Comparison of ENCODE assay signal across 11 cellular contexts in the genomic region with DNA sequence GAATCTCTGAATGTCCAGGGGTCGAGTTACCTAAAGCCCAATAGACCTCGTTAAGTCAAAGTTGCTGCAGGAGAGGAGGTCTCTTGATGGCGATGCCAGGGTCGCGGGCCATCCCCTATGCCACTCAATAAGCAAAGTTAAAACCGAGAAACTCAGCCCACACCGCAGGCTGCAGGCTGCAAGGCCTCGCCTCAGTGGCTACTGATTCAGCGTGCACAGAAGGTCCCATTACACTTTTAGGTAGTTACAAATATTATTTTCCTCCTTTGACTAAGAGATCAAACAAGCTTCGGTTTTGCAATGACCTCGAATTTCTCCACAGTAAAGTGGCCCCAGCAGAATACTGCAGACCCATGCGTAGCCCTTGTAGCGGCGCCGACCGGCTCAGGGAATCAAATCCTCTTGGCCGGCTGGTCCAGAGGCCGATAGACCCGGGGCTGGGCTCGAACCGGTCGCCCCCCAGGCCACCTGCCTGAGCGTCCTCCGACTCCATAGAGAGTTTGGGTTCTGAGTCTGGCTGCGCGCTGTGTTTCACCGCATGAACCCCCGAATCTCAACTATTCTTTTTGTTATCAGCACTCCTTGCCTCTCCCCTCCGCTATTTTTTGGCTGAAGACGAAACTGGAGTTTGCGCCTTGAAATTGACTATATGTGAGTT. TPM values are rescaled to one million over a fixed set of nuclear protein-coding genes. Genes with fewer than 3 reads are reported as not detected.
A peak's percentile ranks its signal among the peaks of the same experiment; 100 is the strongest.
DNase-seq lines count a peak whose midpoint lies in the region; ATAC-seq and TF ChIP-seq lines count a peak whose summit lies in the region.
"Had no signal": no experiment of that assay in that cellular context is flagged by ENCODE, and none has a peak within 500 bp of the region (broad histone marks: within the 10 kb centered on the region; RNA-seq: fewer than 3 reads in every experiment).

No MANE protein-coding gene starts in this region.

- H3K27ac ChIP-seq in CD8-positive, alpha-beta memory T cell (ENCODE audit: low read depth, low read length) = no peak overlapping the region
- H3K27ac ChIP-seq in foreskin keratinocyte = no peak overlapping the region
- H3K27ac ChIP-seq: lower lobe of right lung had no signal

- no peaks in the 10 kb centered on the region for H3K9me3 Mint-ChIP-seq in CD8-positive, alpha-beta memory T cell
- no peaks in the 10 kb centered on the region for H3K9me3 Mint-ChIP-seq in activated CD4-positive, alpha-beta memory T cell treated with anti-CD3 and anti-CD28 coated beads, Interleukin-2, amount 10 ng/mL, durations not matched to agents 7 days and 5 days
- H3K9me3 Mint-ChIP-seq in immature natural killer cell = no peaks in the 10 kb centered on the region

- no peak for TF ChIP-seq CTCF in foreskin keratinocyte (conservative IDR thresholded peaks at IDR 0.05)

- peaks cover 11 to 18% (median 17%) of the 10 kb centered on the region in 3 donors for H3K4me1 Mint-ChIP-seq in CD8-positive, alpha-beta memory T cell
- peaks cover 15% of the 10 kb centered on the region for H3K4me1 Mint-ChIP-seq in activated CD4-positive, alpha-beta memory T cell treated with anti-CD3 and anti-CD28 coated beads, Interleukin-2, amount 10 ng/mL, durations not matched to agents 7 days and 5 days
- peaks cover 16 to 19% of the 10 kb centered on the region in 2 donors for H3K4me1 Mint-ChIP-seq in immature natural killer cell

- H3K36me3 ChIP-seq in CD8-positive, alpha-beta memory T cell (ENCODE audit: insufficient read depth, low read length) = no peaks in the 10 kb centered on the region
- H3K36me3 ChIP-seq: lower lobe of right lung had no signal

- H3K27ac Mint-ChIP-seq in CD8-positive, alpha-beta memory T cell = no peak overlapping the region
- H3K27ac Mint-ChIP-seq in activated CD4-positive, alpha-beta memory T cell treated with anti-CD3 and anti-CD28 coated beads, Interleukin-2, amount 10 ng/mL, durations not matched to agents 7 days and 5 days = no peak overlapping the region
- peak overlapping the region in 1 of 6 donors; percentile 73 for H3K27ac Mint-ChIP-seq in immature natural killer cell

- CTCF ChIA-PET in CD8-positive, alpha-beta memory T cell (lab: Charles Lee) = no interaction called here
- CTCF ChIA-PET in activated CD4-positive, alpha-beta memory T cell treated with anti-CD3 and anti-CD28 coated beads, Interleukin-2, amount 10 ng/mL, durations not matched to agents 7 days and 5 days (lab: Charles Lee) = interaction anchor here (0.5 to 1.1 kb wide), 3 partner anchors 14 to 617 kb away, joined by 3 read pairs; no protein-coding TSS in a partner anchor

- peak overlapping the region; percentile 67 to 90 (median 77) for H3K4me3 Mint-ChIP-seq in CD8-positive, alpha-beta memory T cell
- H3K4me3 Mint-ChIP-seq in activated CD4-positive, alpha-beta memory T cell treated with anti-CD3 and anti-CD28 coated beads, Interleukin-2, amount 10 ng/mL, durations not matched to agents 7 days and 5 days = peak overlapping the region; percentile 35
- peak overlapping the region; percentile 78 to 90 (median 82) for H3K4me3 Mint-ChIP-seq in immature natural killer cell

- no peak for DNase-seq in CD8-positive, alpha-beta memory T cell
- no peak for DNase-seq in activated CD4-positive, alpha-beta memory T cell treated with anti-CD3 and anti-CD28 coated beads, Interleukin-2, amount 10 ng/mL, durations not matched to agents 7 days and 5 days
- DNase-seq in immature natural killer cell = no peak
- no peak for DNase-seq in cortex of kidney (lab: John Stamatoyannopoulos, UW)
- DNase-seq in foreskin keratinocyte = no peak
- no peak for DNase-seq in HCEC 1CT
- no peak for DNase-seq in glomerular visceral epithelial cell (ENCODE audit: extremely low spot score)
- DNase-seq: activated CD4-positive, alpha-beta T cell treated with anti-CD3 and anti-CD28 coated beads, Interleukin-2, amount 50 U/mL, for 1 hour; lower lobe of right lung; OCI-M1 had no signal

- ATAC-seq in GM19455 (IDR thresholded peaks at IDR 0.05; ENCODE audit: unreplicated experiment) = peak; percentile 56
- ATAC-seq in foreskin keratinocyte = no peak

- H3K36me3 Mint-ChIP-seq in CD8-positive, alpha-beta memory T cell = peaks cover 6 to 10% (median 8%) of the 10 kb centered on the region in 3 donors
- no peaks in the 10 kb centered on the region for H3K36me3 Mint-ChIP-seq in activated CD4-positive, alpha-beta memory T cell treated with anti-CD3 and anti-CD28 coated beads, Interleukin-2, amount 10 ng/mL, durations not matched to agents 7 days and 5 days (ENCODE audit: low read depth)
- H3K36me3 Mint-ChIP-seq in immature natural killer cell = peaks cover 3 to 10% (median 6%) of the 10 kb centered on the region in 3 donors

- peaks cover 23 to 40% of the 10 kb centered on the region in 2 donors for H3K27me3 Mint-ChIP-seq in CD8-positive, alpha-beta memory T cell
- H3K27me3 Mint-ChIP-seq in activated CD4-positive, alpha-beta memory T cell treated with anti-CD3 and anti-CD28 coated beads, Interleukin-2, amount 10 ng/mL, durations not matched to agents 7 days and 5 days = peaks cover 30% of the 10 kb centered on the region
- H3K27me3 Mint-ChIP-seq in immature natural killer cell (ENCODE audit: low read depth in 3 of 3) = peaks cover 4 to 8% (median 7%) of the 10 kb centered on the region in 3 donors

- H3K27me3 ChIP-seq in CD8-positive, alpha-beta memory T cell (ENCODE audit: insufficient read depth, low read length, poor library complexity, severe bottlenecking) = peaks cover 6% of the 10 kb centered on the region
- peaks cover 59% of the 10 kb centered on the region for H3K27me3 ChIP-seq in foreskin keratinocyte

- no peaks in the 10 kb centered on the region for H3K4me1 ChIP-seq in CD8-positive, alpha-beta memory T cell (ENCODE audit: insufficient read depth, low read length)
- no peaks in the 10 kb centered on the region for H3K4me1 ChIP-seq in foreskin keratinocyte

- H3K9me3 ChIP-seq in CD8-positive, alpha-beta memory T cell (ENCODE audit: low read length) = no peaks in the 10 kb centered on the region
- H3K9me3 ChIP-seq: lower lobe of right lung had no signal

- POLR2A ChIA-PET in CD8-positive, alpha-beta memory T cell (lab: Charles Lee) = no interaction called here
- POLR2A ChIA-PET in activated CD4-positive, alpha-beta memory T cell treated with anti-CD3 and anti-CD28 coated beads, Interleukin-2, amount 10 ng/mL, durations not matched to agents 7 days and 5 days (lab: Charles Lee) = no interaction called here

- no peak overlapping the region for H3K4me3 ChIP-seq in CD8-positive, alpha-beta memory T cell (ENCODE audit: low read length)
- H3K4me3 ChIP-seq: lower lobe of right lung had no signal

RNA-seq across cellular contexts. Expression of gene C1QL3, which starts 2.3 kb away (rescaled TPM):
- under 1 TPM; 0.18 to 0.26 TPM for total RNA-seq in CD8-positive, alpha-beta memory T cell
- polyA plus RNA-seq in CD8-positive, alpha-beta memory T cell = 0.31 TPM
- under 1 TPM; 0.08 to 0.15 TPM for total RNA-seq in activated CD4-positive, alpha-beta memory T cell treated with anti-CD3 and anti-CD28 coated beads, Interleukin-2, amount 10 ng/mL, durations not matched to agents 7 days and 5 days
- polyA plus RNA-seq in immature natural killer cell = under 1 TPM in 1 of 3 donors, not detected in 2; 0.49 TPM
- total RNA-seq in foreskin keratinocyte = not detected in 2 replicates
- not detected in 2 replicates for polyA plus RNA-seq in foreskin keratinocyte
- total RNA-seq: lower lobe of right lung had no signal
